ENCODE assay signal across 18 cellular contexts in genomic region chr4:43394976-43395375, GRCh38.
"Had no signal": no experiment of that assay in that cellular context is flagged by ENCODE, and none has a peak within 500 bp of the region (broad histone marks: within the 10 kb centered on the region; RNA-seq: fewer than 3 reads in every experiment).

No MANE protein-coding gene starts in this region.

- H3K9ac ChIP-seq: neural progenitor cell had no signal

- H3K27ac ChIP-seq: gastroesophageal sphincter, heart right ventricle, neural progenitor cell, ovary, right lobe of liver, suprapubic skin had no signal

- H3K9me3 ChIP-seq: gastroesophageal sphincter, ovary, right lobe of liver, suprapubic skin had no signal

- H2AFZ ChIP-seq: neural progenitor cell had no signal

- H3K27me3 ChIP-seq: gastroesophageal sphincter, heart right ventricle, neural progenitor cell, ovary, right lobe of liver, suprapubic skin had no signal

- H3K4me2 ChIP-seq: neural progenitor cell had no signal

- H3K36me3 ChIP-seq: gastroesophageal sphincter, heart right ventricle, neural progenitor cell, ovary, right lobe of liver, suprapubic skin had no signal

- DNase-seq: activated CD4-positive, alpha-beta T cell treated with anti-CD3 and anti-CD28 coated beads for 48 hours; activated CD8-positive, alpha-beta memory T cell treated with anti-CD3 and anti-CD28 coated beads, Interleukin-2, amount 50 U/mL, for 4 hours; activated CD8-positive, alpha-beta T cell treated with anti-CD3 and anti-CD28 coated beads for 36 hours; activated naive CD4-positive, alpha-beta T cell; activated naive CD8-positive, alpha-beta T cell treated with anti-CD3 and anti-CD28 coated beads, Interleukin-2, amount 10 ng/mL, durations not matched to agents 7 days and 5 days; activated T-cell treated with anti-CD3 and anti-CD28 coated beads, Interleukin-2, amount 50 U/mL, for 72 hours; anterior cingulate cortex; heart right ventricle; naive B cell; ovary; right lobe of liver; T-helper 2 cell had no signal

- ATAC-seq: activated CD8-positive, alpha-beta T cell treated with anti-CD3 and anti-CD28 coated beads for 36 hours; activated T-cell treated with anti-CD3 and anti-CD28 coated beads, Interleukin-2, amount 50 U/mL, for 72 hours; esophagus mucosa; gastroesophageal sphincter; heart right ventricle; right lobe of liver; WTC11 had no signal

- H3K4me3 ChIP-seq: gastroesophageal sphincter, heart right ventricle, lung, neural progenitor cell, ovary, right lobe of liver, suprapubic skin had no signal

- H3K4me1 ChIP-seq: gastroesophageal sphincter, heart right ventricle, neural progenitor cell, right lobe of liver, suprapubic skin had no signal
